ENCODE assay signal across 22 cellular contexts in genomic region chr18:41594582-41594981, GRCh38.
"Had no signal": no experiment of that assay in that cellular context is flagged by ENCODE, and none has a peak within 500 bp of the region (broad histone marks: within the 10 kb centered on the region; RNA-seq: fewer than 3 reads in every experiment).

No MANE protein-coding gene starts in this region.

- H3K36me3 Mint-ChIP-seq: naive thymus-derived CD8-positive, alpha-beta T cell had no signal

- FAIRE-seq: frontal cortex had no signal

- H3K4me1 ChIP-seq: suprapubic skin had no signal

- H3K9me3 Mint-ChIP-seq: dendritic cell treated with granulocyte-macrophage colony-stimulating factor and Interleukin-4, amounts not matched to agents 40 ng/mL and 50 ng/mL, for 4 days had no signal

- H3K27ac ChIP-seq: epithelial cell of prostate, heart right ventricle, skin epidermis, suprapubic skin had no signal

- H3K4me3 Mint-ChIP-seq: dendritic cell treated with granulocyte-macrophage colony-stimulating factor and Interleukin-4, amounts not matched to agents 40 ng/mL and 50 ng/mL, for 4 days; effector memory CD8-positive, alpha-beta T cell; naive thymus-derived CD8-positive, alpha-beta T cell had no signal

- H3K27me3 Mint-ChIP-seq: dendritic cell treated with granulocyte-macrophage colony-stimulating factor and Interleukin-4, amounts not matched to agents 40 ng/mL and 50 ng/mL, for 4 days; effector memory CD8-positive, alpha-beta T cell; naive thymus-derived CD8-positive, alpha-beta T cell had no signal

- H3K4me1 Mint-ChIP-seq: naive thymus-derived CD8-positive, alpha-beta T cell had no signal

- H3K27me3 ChIP-seq: heart right ventricle, suprapubic skin had no signal

- DNase-seq: activated CD4-positive, alpha-beta T cell treated with anti-CD3 and anti-CD28 coated beads for 1 hour; activated CD4-positive, alpha-beta T cell treated with anti-CD3 and anti-CD28 coated beads, Interleukin-2, amount 50 U/mL, for 4 hours; activated naive CD4-positive, alpha-beta T cell; activated T-cell treated with anti-CD3 and anti-CD28 coated beads for 4 hours; aorta; cerebellar nuclear complex; effector memory CD8-positive, alpha-beta T cell; heart right ventricle; islet precursor cell; mesenchymal stem cell; naive thymus-derived CD8-positive, alpha-beta T cell; posterior cingulate gyrus; retina; stimulated activated CD4-positive, alpha-beta T cell treated with anti-CD3 and anti-CD28 coated beads, Interleukin-4, amount 100 ng/mL, for 4 hours; stimulated activated CD8-positive, alpha-beta memory T cell treated with anti-CD3 and anti-CD28 coated beads, Interleukin-4, amount 100 ng/mL, for 48 hours; stimulated activated naive CD8-positive, alpha-beta T cell treated with anti-CD3 and anti-CD28 coated beads, Interleukin-15, Interleukin-2, amounts not matched to agents 100 U/mL and 50 U/mL, for 24 hours; trophoblast cell had no signal

- H3K9me3 ChIP-seq: heart right ventricle, suprapubic skin had no signal

- ATAC-seq: effector memory CD8-positive, alpha-beta T cell; naive thymus-derived CD8-positive, alpha-beta T cell; stimulated activated naive CD8-positive, alpha-beta T cell treated with anti-CD3 and anti-CD28 coated beads, Interleukin-15, Interleukin-2, amounts not matched to agents 100 U/mL and 50 U/mL, for 24 hours had no signal

- H3K27ac Mint-ChIP-seq: dendritic cell treated with granulocyte-macrophage colony-stimulating factor and Interleukin-4, amounts not matched to agents 40 ng/mL and 50 ng/mL, for 4 days; effector memory CD8-positive, alpha-beta T cell; naive thymus-derived CD8-positive, alpha-beta T cell had no signal
